ENCODE assay signal across 15 cellular contexts in genomic region chr10:71638577-71639411, GRCh38.
A peak's percentile ranks its signal among the peaks of the same experiment; 100 is the strongest.
DNase-seq lines count a peak whose midpoint lies in the region; ATAC-seq, FAIRE-seq and TF ChIP-seq lines count a peak whose summit lies in the region.
"Had no signal": no experiment of that assay in that cellular context is flagged by ENCODE, and none has a peak within 500 bp of the region (broad histone marks: within the 10 kb centered on the region; RNA-seq: fewer than 3 reads in every experiment).

No MANE protein-coding gene starts in this region.

- no peak for TF ChIP-seq POLR2A in ovary (IDR thresholded peaks at IDR 0.05)
- no peak for TF ChIP-seq POLR2A in H54 (IDR thresholded peaks at IDR 0.05; ENCODE audit: low read depth, low read length)

- H3K9me3 Mint-ChIP-seq in endodermal cell = no peaks in the 10 kb centered on the region
- H3K9me3 Mint-ChIP-seq: activated CD4-positive, alpha-beta memory T cell treated with anti-CD3 and anti-CD28 coated beads, Interleukin-2, amount 10 ng/mL, durations not matched to agents 7 days and 5 days; activated naive CD4-positive, alpha-beta T cell treated with anti-CD3 and anti-CD28 coated beads, Interleukin-2, amount 50 U/mL, for 72 hours; type B pancreatic cell had no signal

- H3K36me3 Mint-ChIP-seq in endodermal cell (ENCODE audit: low read depth) = no peaks in the 10 kb centered on the region
- H3K36me3 Mint-ChIP-seq: activated naive CD4-positive, alpha-beta T cell treated with anti-CD3 and anti-CD28 coated beads, Interleukin-2, amount 50 U/mL, for 72 hours; type B pancreatic cell had no signal

- intact Hi-C loops in ovary (cut with DNase I) = no loop called here

- H3K27ac ChIP-seq in endodermal cell (ENCODE audit: low read depth, low read length) (peak overlapping the region; percentile 40), ovary (no peak overlapping the region), MM.1S (ENCODE audit: low read length) (no peak overlapping the region)
- H3K27ac ChIP-seq: C4-2B, coronary artery had no signal

- H3K4me2 ChIP-seq in MM.1S (ENCODE audit: low read depth, low read length) = no peak overlapping the region

- WGBS in endodermal cell (ENCODE audit: insufficient coverage in 1 of 2, insufficient read length in 1 of 2), 2 experiments = 25 to 37% methylated on average over 16 to 23 of the region's 23 CpGs
- 35 to 47% (median 43%) methylated on average over 22 to 23 of the region's 23 CpGs for WGBS in ovary, 3 donors

- peak overlapping the region; percentile 29 for H3K4me3 Mint-ChIP-seq in endodermal cell
- H3K4me3 Mint-ChIP-seq: activated CD4-positive, alpha-beta memory T cell treated with anti-CD3 and anti-CD28 coated beads, Interleukin-2, amount 10 ng/mL, durations not matched to agents 7 days and 5 days had no signal

- no peak for ATAC-seq in HG02763 (IDR thresholded peaks at IDR 0.05; ENCODE audit: unreplicated experiment)
- ATAC-seq: activated naive CD4-positive, alpha-beta T cell treated with anti-CD3 and anti-CD28 coated beads, Interleukin-2, amount 50 U/mL, for 72 hours; SK-N-SH treated with all-trans-retinoic acid at 6 μM for 48 hours had no signal

- H3K27ac Mint-ChIP-seq in endodermal cell = peak overlapping the region; percentile 88
- H3K27ac Mint-ChIP-seq: activated CD4-positive, alpha-beta memory T cell treated with anti-CD3 and anti-CD28 coated beads, Interleukin-2, amount 10 ng/mL, durations not matched to agents 7 days and 5 days; activated naive CD4-positive, alpha-beta T cell treated with anti-CD3 and anti-CD28 coated beads, Interleukin-2, amount 50 U/mL, for 72 hours had no signal

- H3F3A ChIP-seq in MM.1S (ENCODE audit: insufficient read depth, low read length) = no peaks in the 10 kb centered on the region

- no peaks in the 10 kb centered on the region for H3K27me3 ChIP-seq in endodermal cell (ENCODE audit: control insufficient read depth, insufficient read depth, low read length, poor library complexity, severe bottlenecking)
- no peaks in the 10 kb centered on the region for H3K27me3 ChIP-seq in ovary
- peaks cover 72% of the 10 kb centered on the region for H3K27me3 ChIP-seq in MM.1S (replicated peaks; ENCODE audit: insufficient read depth, low read length)

- H3K36me3 ChIP-seq in endodermal cell (ENCODE audit: control insufficient read depth, insufficient read depth, low read length) (no peaks in the 10 kb centered on the region), ovary (no peaks in the 10 kb centered on the region), MM.1S (replicated peaks; ENCODE audit: insufficient read depth, low read length) (no peaks in the 10 kb centered on the region)

- H3K27me3 Mint-ChIP-seq in endodermal cell (ENCODE audit: insufficient read depth) = peaks cover 15% of the 10 kb centered on the region
- H3K27me3 Mint-ChIP-seq: activated CD4-positive, alpha-beta memory T cell treated with anti-CD3 and anti-CD28 coated beads, Interleukin-2, amount 10 ng/mL, durations not matched to agents 7 days and 5 days had no signal

- no peaks in the 10 kb centered on the region for H4K20me1 ChIP-seq in MM.1S (ENCODE audit: insufficient read depth, low read length)

- H3K9me3 ChIP-seq in endodermal cell (ENCODE audit: control insufficient read depth, low read length) (no peaks in the 10 kb centered on the region), ovary (no peaks in the 10 kb centered on the region), MM.1S (replicated peaks; ENCODE audit: insufficient read depth, low read length) (no peaks in the 10 kb centered on the region)

- no peaks in the 10 kb centered on the region for H3K79me2 ChIP-seq in MM.1S (ENCODE audit: low read length)

- H3K4me1 Mint-ChIP-seq in endodermal cell = peaks cover 69% of the 10 kb centered on the region

- TF ChIP-seq EP300 in ovary (IDR thresholded peaks at IDR 0.05) = no peak

- no peak overlapping the region for H2AFZ ChIP-seq in MM.1S (ENCODE audit: low read length)

- H3K9me2 ChIP-seq in MM.1S (replicated peaks; ENCODE audit: insufficient read depth, low read length) = no peaks in the 10 kb centered on the region

- H3K4me1 ChIP-seq in endodermal cell (ENCODE audit: control insufficient read depth, insufficient read depth, low read length) (peaks cover 40% of the 10 kb centered on the region), ovary (ENCODE audit: insufficient read depth) (peaks cover 4% of the 10 kb centered on the region), MM.1S (ENCODE audit: low read length) (no peaks in the 10 kb centered on the region)

- DNase-seq in ELF-1 (ENCODE audit: low read depth, low spot score) = peak; percentile 82
- DNase-seq in NCI-H526 treated with DMSO at 0.1 percent for 48 hours (lab: John Stamatoyannopoulos, UW) = peak; percentile 16
- peak; percentile 85 for DNase-seq in endodermal cell
- peak in 3 of 5 donors; percentile 46 to 54 (median 49) for DNase-seq in ovary
- no peak for DNase-seq in central memory CD4-positive, alpha-beta T cell
- no peak for DNase-seq in MM.1S
- no peak for DNase-seq in H54 (ENCODE audit: insufficient read length, low spot score)
- DNase-seq: NCI-H774 had no signal

- FAIRE-seq in H54 (lab: Jason Lieb, UNC) = no peak

- H3K9ac ChIP-seq in endodermal cell (ENCODE audit: extremely low read depth, low read length, poor library complexity, severe bottlenecking) (peak overlapping the region; percentile 19), MM.1S (ENCODE audit: low read length) (no peak overlapping the region)

- TF ChIP-seq CTCF in endodermal cell (conservative IDR thresholded peaks at IDR 0.05) (no peak), ovary (IDR thresholded peaks at IDR 0.05) (no peak), MM.1S (IDR thresholded peaks at IDR 0.05; ENCODE audit: low read length) (no peak)

- H3K4me3 ChIP-seq in endodermal cell (ENCODE audit: low read length) (peak overlapping the region; percentile 54), ovary (no peak overlapping the region), MM.1S (ENCODE audit: low read length) (no peak overlapping the region)
- H3K4me3 ChIP-seq: coronary artery had no signal

Comparison
In these comparisons a context has a peak if more than half of its experiments do, and no peak if none do; other contexts are left out.
1. DNase-seq: peak in ELF-1 (single experiment), NCI-H526 treated with DMSO at 0.1 percent for 48 hours (single experiment), endodermal cell (single experiment) and ovary (3 of 5); none in central memory CD4-positive, alpha-beta T cell (single experiment), MM.1S (single experiment) and H54 (single experiment).